Comparison of ENCODE assay signal across 26 cellular contexts in the genomic region with DNA sequence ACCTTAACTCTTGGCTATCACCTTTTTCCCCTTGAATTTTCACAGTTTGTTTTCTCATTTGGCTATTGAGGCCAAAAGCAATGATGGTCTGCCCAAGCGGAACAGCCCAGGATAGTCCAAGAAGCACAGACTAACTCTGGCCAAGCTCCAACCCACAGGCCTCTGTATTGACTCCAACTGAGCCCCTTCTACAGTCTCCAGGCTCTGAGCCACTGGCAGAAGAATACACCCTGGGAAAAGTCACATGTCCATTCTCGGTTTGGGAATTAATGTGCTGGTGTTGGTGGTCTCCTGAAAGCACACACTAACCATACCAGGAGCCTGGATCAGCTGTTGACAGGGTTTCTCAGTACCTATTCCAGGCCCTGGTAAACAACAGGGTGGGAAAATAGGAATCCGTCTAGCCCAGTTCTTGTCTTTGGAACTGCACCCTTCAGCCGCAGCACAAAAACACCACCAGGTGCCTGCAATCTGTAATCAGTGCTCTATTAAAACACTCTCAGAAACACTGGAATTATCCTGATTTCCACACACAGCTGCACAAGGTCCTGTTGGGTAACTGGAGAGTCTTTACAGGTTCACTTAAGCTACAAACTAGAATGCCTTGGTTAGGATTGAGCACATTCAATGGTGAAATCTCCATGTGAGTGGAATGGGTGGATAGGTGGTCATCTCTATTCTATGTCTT.
A peak's percentile ranks its signal among the peaks of the same experiment; 100 is the strongest.
DNase-seq lines count a peak whose midpoint lies in the region; ATAC-seq and TF ChIP-seq lines count a peak whose summit lies in the region.
"Had no signal": no experiment of that assay in that cellular context is flagged by ENCODE, and none has a peak within 500 bp of the region (broad histone marks: within the 10 kb centered on the region; RNA-seq: fewer than 3 reads in every experiment).

No MANE protein-coding gene starts in this region.

- H3K27me3 ChIP-seq in gastrocnemius medialis (no peaks in the 10 kb centered on the region), esophagus muscularis mucosa (no peaks in the 10 kb centered on the region), breast epithelium (no peaks in the 10 kb centered on the region)
- H3K27me3 ChIP-seq: body of pancreas, testis had no signal

- no peak for TF ChIP-seq EP300 in esophagus muscularis mucosa (IDR thresholded peaks at IDR 0.05)

- TF ChIP-seq CTCF in gastrocnemius medialis (IDR thresholded peaks at IDR 0.05 in 4 of 5, conservative IDR thresholded peaks at IDR 0.05 in 1 of 5), result no peak
- TF ChIP-seq CTCF in esophagus muscularis mucosa (IDR thresholded peaks at IDR 0.05), result no peak
- no peak for TF ChIP-seq CTCF in breast epithelium (IDR thresholded peaks at IDR 0.05)

- in situ Hi-C loops in gastrocnemius medialis (cut with MboI; ENCODE audit: low sequenced_read_pairs in 4 of 4), result no loop called here

- intact Hi-C loops in left ventricle myocardium superior (cut with micrococcal nuclease), result no loop called here
- intact Hi-C loops in gastrocnemius medialis (cut with DNase I; ENCODE audit: low total_unique reads), result no loop called here
- intact Hi-C loops in esophagus muscularis mucosa (cut with DNase I), result no loop called here
- intact Hi-C loops in breast epithelium (cut with DNase I; ENCODE audit: low total_unique reads), result no loop called here

- H3K36me3 ChIP-seq in gastrocnemius medialis (no peaks in the 10 kb centered on the region), esophagus muscularis mucosa (peaks cover 0 to 5% (median 1%) of the 10 kb centered on the region in 4 donors), breast epithelium (no peaks in the 10 kb centered on the region)

- H3K4me3 ChIP-seq in gastrocnemius medialis (no peak overlapping the region), esophagus muscularis mucosa (no peak overlapping the region), breast epithelium (no peak overlapping the region)
- H3K4me3 ChIP-seq: body of pancreas, coronary artery, K562, mucosa of descending colon, testis had no signal

- 84% methylated on average over 4 of the region's 4 CpGs for WGBS in esophagus muscularis mucosa

- TF ChIP-seq POLR2A in gastrocnemius medialis (IDR thresholded peaks at IDR 0.05), result no peak
- no peak for TF ChIP-seq POLR2A in esophagus muscularis mucosa (IDR thresholded peaks at IDR 0.05; ENCODE audit: low read depth)
- no peak for TF ChIP-seq POLR2A in breast epithelium (IDR thresholded peaks at IDR 0.05)

- no peaks in the 10 kb centered on the region for H3K9me3 ChIP-seq in gastrocnemius medialis
- H3K9me3 ChIP-seq in esophagus muscularis mucosa, result no peaks in the 10 kb centered on the region
- H3K9me3 ChIP-seq in breast epithelium, result no peaks in the 10 kb centered on the region
- H3K9me3 ChIP-seq: body of pancreas, mucosa of descending colon, testis had no signal

- DNase-seq in DMS79 treated with DMSO at 0.1 percent for 48 hours (lab: John Stamatoyannopoulos, UW) (peak; percentile 98), left ventricle myocardium superior (peak; percentile 42), gastrocnemius medialis (peak in 1 of 2 donors; percentile 18), HK-2 (ENCODE audit: unreplicated experiment) (no peak), NCI-H446 treated with DMSO at 0.1 percent for 48 hours (lab: John Stamatoyannopoulos, UW) (no peak), esophagus muscularis mucosa (ENCODE audit: extremely low spot score) (no peak), breast epithelium (ENCODE audit: low spot score in 2 of 2) (no peak)
- DNase-seq: activated CD8-positive, alpha-beta memory T cell treated with anti-CD3 and anti-CD28 coated beads, Interleukin-2, amount 10 ng/mL, durations not matched to agents 7 days and 5 days; body of pancreas; CD4-positive, CD25-positive, alpha-beta regulatory T cell; DMS53; glutamatergic neuron; MM.1S; mucosa of descending colon; NCI-H146; NCI-H226; NCI-H774; SHP77 treated with DMSO at 0.1 percent for 48 hours; stimulated activated CD4-positive, alpha-beta T cell treated with anti-CD3 and anti-CD28 coated beads, Interleukin-1b, Interleukin-23, amount 100 ng/mL, for 48 hours; testis had no signal

- H3K27ac ChIP-seq in angular gyrus (ENCODE audit: low read depth, low read length), result peak overlapping the region; percentile 8
- H3K27ac ChIP-seq in gastrocnemius medialis, result peak overlapping the region in 3 of 4 donors; percentile 15 to 51 (median 37)
- no peak overlapping the region for H3K27ac ChIP-seq in esophagus muscularis mucosa (replicated peaks in 1 of 4)
- no peak overlapping the region for H3K27ac ChIP-seq in breast epithelium
- H3K27ac ChIP-seq: coronary artery, testis had no signal

- ATAC-seq in left ventricle myocardium superior (peak; percentile 86), gastrocnemius medialis (peak; percentile 60 to 70)
- ATAC-seq: activated CD8-positive, alpha-beta memory T cell treated with anti-CD3 and anti-CD28 coated beads, Interleukin-2, amount 10 ng/mL, durations not matched to agents 7 days and 5 days; body of pancreas; HCT116; K562; left lobe of liver; mucosa of descending colon; stimulated activated effector memory CD8-positive, alpha-beta T cell treated with anti-CD3 and anti-CD28 coated beads, Interleukin-12 subunit alpha, Interleukin-12 subunit beta, amount 100 ng/mL, for 72 hours had no signal

- H3K4me1 ChIP-seq in gastrocnemius medialis, result peaks cover 0 to 13% of the 10 kb centered on the region in 2 donors
- H3K4me1 ChIP-seq in esophagus muscularis mucosa, result peaks cover 25 to 47% (median 36%) of the 10 kb centered on the region in 4 donors
- no peaks in the 10 kb centered on the region for H3K4me1 ChIP-seq in breast epithelium
- H3K4me1 ChIP-seq: testis had no signal

Comparison
In these comparisons a context has a peak if more than half of its experiments do, and no peak if none do; other contexts are left out.
1. DNase-seq: peak in DMS79 treated with DMSO at 0.1 percent for 48 hours (single experiment) and left ventricle myocardium superior (single experiment); none in HK-2 (single experiment), NCI-H446 treated with DMSO at 0.1 percent for 48 hours (single experiment), esophagus muscularis mucosa (single experiment) and breast epithelium (0 of 2).
2. H3K27ac ChIP-seq: peak in angular gyrus (single experiment) and gastrocnemius medialis (3 of 4); none in esophagus muscularis mucosa (0 of 4) and breast epithelium (0 of 2).